ENCODE assay signal across 14 cellular contexts in the genomic region with DNA sequence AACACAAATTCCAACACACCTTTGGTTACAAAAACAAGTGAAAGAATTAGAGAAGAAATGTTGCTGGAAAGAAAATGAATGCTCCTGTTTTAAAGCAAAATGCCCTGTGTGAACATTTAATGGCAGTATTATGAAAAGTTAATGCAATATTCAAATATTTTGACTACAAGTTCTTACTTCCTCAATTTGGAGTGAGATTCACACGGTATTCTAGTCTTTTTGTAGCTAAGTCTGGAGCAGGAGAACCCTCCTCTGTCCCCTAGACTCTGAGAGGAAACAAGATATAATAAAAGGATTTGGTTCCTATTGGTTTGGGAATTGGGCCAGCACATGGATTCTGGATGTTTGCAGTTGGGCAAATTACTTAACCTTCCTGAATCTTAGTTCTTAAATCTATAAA. TPM values are rescaled to one million over a fixed set of nuclear protein-coding genes. Genes with fewer than 3 reads are reported as not detected.
DNase-seq lines count a peak whose midpoint lies in the region; ATAC-seq, FAIRE-seq and TF ChIP-seq lines count a peak whose summit lies in the region.
"Had no signal": no experiment of that assay in that cellular context is flagged by ENCODE, and none has a peak within 500 bp of the region (broad histone marks: within the 10 kb centered on the region; RNA-seq: fewer than 3 reads in every experiment).

No MANE protein-coding gene starts in this region.

- intact Hi-C loops in left cardiac atrium (cut with DNase I), result loop anchor here in 1 of 2 donors (5.0 to 10.0 kb wide), 2 partner anchors 262 to 739 kb away; no protein-coding TSS in a partner anchor

- H3K27ac ChIP-seq in neutrophil, result peak overlapping the region; percentile 6
- H3K27ac ChIP-seq: testis had no signal

- H3K4me1 ChIP-seq in neutrophil (ENCODE audit: control insufficient read depth in 1 of 2, insufficient read depth in 1 of 2, low read depth in 1 of 2, low read length in 1 of 2), result peaks cover 16 to 17% of the 10 kb centered on the region in 2 experiments
- H3K4me1 ChIP-seq: testis had no signal

- no peak overlapping the region for H3K4me3 ChIP-seq in neutrophil (ENCODE audit: low read depth in 1 of 2, low read length in 1 of 2)
- H3K4me3 ChIP-seq: esophagus squamous epithelium, testis had no signal

- FAIRE-seq in GM19239 (lab: Jason Lieb, UNC), result peak; percentile 21

- H3K27me3 ChIP-seq in neutrophil, result no peaks in the 10 kb centered on the region
- H3K27me3 ChIP-seq: esophagus squamous epithelium, testis had no signal

- no peak for TF ChIP-seq CTCF in neutrophil (IDR thresholded peaks at IDR 0.05)

- peak; percentile 56 for ATAC-seq in HG02623 (IDR thresholded peaks at IDR 0.05; ENCODE audit: unreplicated experiment)
- ATAC-seq in HG03460 (IDR thresholded peaks at IDR 0.05; ENCODE audit: unreplicated experiment), result peak; percentile 45
- ATAC-seq in left cardiac atrium, result no peak
- ATAC-seq: T-cell had no signal

- DNase-seq in GM19239 (ENCODE audit: insufficient read length, low spot score), result no peak
- DNase-seq in ureter (ENCODE audit: low spot score), result no peak
- no peak for DNase-seq in stimulated activated CD4-positive, alpha-beta T cell treated with anti-CD3 and anti-CD28 coated beads, Interleukin-1b, Interleukin-23, amount 100 ng/mL, for 48 hours
- DNase-seq in NCI-H1417 treated with DMSO at 0.1 percent for 48 hours (lab: John Stamatoyannopoulos, UW), result no peak
- no peak for DNase-seq in left cardiac atrium
- DNase-seq: DMS53; esophagus squamous epithelium; islet precursor cell; stimulated activated CD4-positive, alpha-beta T cell treated with anti-CD3 and anti-CD28 coated beads, Interleukin-2, amount 100 ng/mL, for 48 hours; T-cell; testis had no signal

- no peaks in the 10 kb centered on the region for H3K36me3 ChIP-seq in neutrophil

- H3K9me3 ChIP-seq in neutrophil, result no peaks in the 10 kb centered on the region
- H3K9me3 ChIP-seq: esophagus squamous epithelium, testis had no signal

RNA-seq across cellular contexts. Expression of a gene that starts 12.7 kb away (rescaled TPM):
- 1.4 TPM for total RNA-seq in ureter
- 1 to 10 TPM; 1.7 to 3.4 TPM for total RNA-seq in left cardiac atrium

Comparison
In these comparisons a context has a peak if more than half of its experiments do, and no peak if none do; other contexts are left out.
1. ATAC-seq: peak in HG02623 (single experiment) and HG03460 (single experiment); none in left cardiac atrium (0 of 2).